In genomic region chr22:40727607-40728325, GRCh38 we compare ENCODE assay signal across 15 cellular contexts. TPM values are rescaled to one million over a fixed set of nuclear protein-coding genes. Genes with fewer than 3 reads are reported as not detected.
DNase-seq lines count a peak whose midpoint lies in the region; ATAC-seq and TF ChIP-seq lines count a peak whose summit lies in the region.
"Had no signal": no experiment of that assay in that cellular context is flagged by ENCODE, and none has a peak within 500 bp of the region (broad histone marks: within the 10 kb centered on the region; RNA-seq: fewer than 3 reads in every experiment).

No MANE protein-coding gene starts in this region.

- H3K9me2 ChIP-seq in OCI-LY7 (ENCODE audit: insufficient read depth, low read length), result no peaks in the 10 kb centered on the region

- H3K9me3 Mint-ChIP-seq in effector memory CD8-positive, alpha-beta T cell, result no peaks in the 10 kb centered on the region
- no peaks in the 10 kb centered on the region for H3K9me3 Mint-ChIP-seq in stimulated activated effector memory CD8-positive, alpha-beta T cell treated with anti-CD3 and anti-CD28 coated beads, Interleukin-12 subunit alpha, Interleukin-12 subunit beta, amount 100 ng/mL, for 72 hours
- H3K9me3 Mint-ChIP-seq: immature natural killer cell had no signal

- H3K27ac Mint-ChIP-seq in effector memory CD8-positive, alpha-beta T cell, result peak overlapping the region; percentile 24 to 65
- H3K27ac Mint-ChIP-seq in stimulated activated effector memory CD8-positive, alpha-beta T cell treated with anti-CD3 and anti-CD28 coated beads, Interleukin-12 subunit alpha, Interleukin-12 subunit beta, amount 100 ng/mL, for 72 hours, result peak overlapping the region; percentile 84

- TF ChIP-seq CTCF in OCI-LY7 (conservative IDR thresholded peaks at IDR 0.05; ENCODE audit: low read length), result no peak

- H3K36me3 ChIP-seq in OCI-LY7 (ENCODE audit: insufficient read depth, low read length), result no peaks in the 10 kb centered on the region
- H3K36me3 ChIP-seq: tibial nerve had no signal

- BruUV-seq in OCI-LY7 (replicated peaks; lab: Mats Ljungman, UMichigan), result no TSS peak

- no peak overlapping the region for H3K4me3 ChIP-seq in OCI-LY7 (ENCODE audit: low read depth, low read length, poor library complexity, severe bottlenecking)
- H3K4me3 ChIP-seq: GM12878, K562, tibial nerve had no signal

- no peak for ATAC-seq in effector memory CD8-positive, alpha-beta T cell (replicated peaks)
- ATAC-seq in stimulated activated effector memory CD8-positive, alpha-beta T cell treated with anti-CD3 and anti-CD28 coated beads, Interleukin-12 subunit alpha, Interleukin-12 subunit beta, amount 100 ng/mL, for 72 hours, result peak; percentile 9
- no peak for ATAC-seq in HG02678 (IDR thresholded peaks at IDR 0.05; ENCODE audit: unreplicated experiment)
- ATAC-seq: GM12878, PC-3 had no signal

- peak; percentile 9 for DNase-seq in NCI-H748 (lab: John Stamatoyannopoulos, UW; ENCODE audit: unreplicated experiment)
- no peak for DNase-seq in NCI-H748 treated with DMSO at 0.1 percent for 48 hours (lab: John Stamatoyannopoulos, UW)
- no peak for DNase-seq in OCI-LY7 (ENCODE audit: low spot score)
- DNase-seq in effector memory CD8-positive, alpha-beta T cell, result no peak
- no peak for DNase-seq in stimulated activated effector memory CD8-positive, alpha-beta T cell treated with anti-CD3 and anti-CD28 coated beads, Interleukin-12 subunit alpha, Interleukin-12 subunit beta, amount 100 ng/mL, for 72 hours (ENCODE audit: low spot score in 2 of 2)
- no peak for DNase-seq in D341Med (ENCODE audit: low spot score)
- no peak for DNase-seq in superior temporal gyrus (ENCODE audit: extremely low spot score)
- DNase-seq: DMS53, immature natural killer cell, NCI-H2107, PC-3 had no signal

- H3K79me2 ChIP-seq in OCI-LY7 (ENCODE audit: insufficient read depth, low read depth, low read length), result no peaks in the 10 kb centered on the region

- H3K9me3 ChIP-seq in OCI-LY7 (ENCODE audit: low read length), result no peaks in the 10 kb centered on the region
- H3K9me3 ChIP-seq: tibial nerve had no signal

- CTCF ChIA-PET in OCI-LY7 (lab: Charles Lee; ENCODE audit: unreplicated experiment), result no interaction called here

- H3K4me1 Mint-ChIP-seq in effector memory CD8-positive, alpha-beta T cell (ENCODE audit: low read depth in 2 of 2), result peaks cover 24 to 28% of the 10 kb centered on the region in 2 donors
- peaks cover 39% of the 10 kb centered on the region for H3K4me1 Mint-ChIP-seq in stimulated activated effector memory CD8-positive, alpha-beta T cell treated with anti-CD3 and anti-CD28 coated beads, Interleukin-12 subunit alpha, Interleukin-12 subunit beta, amount 100 ng/mL, for 72 hours

- H3K4me2 ChIP-seq in OCI-LY7 (ENCODE audit: low read length), result no peak overlapping the region

- peaks cover 15% of the 10 kb centered on the region for H3K36me3 Mint-ChIP-seq in effector memory CD8-positive, alpha-beta T cell (ENCODE audit: insufficient read depth)
- H3K36me3 Mint-ChIP-seq in stimulated activated effector memory CD8-positive, alpha-beta T cell treated with anti-CD3 and anti-CD28 coated beads, Interleukin-12 subunit alpha, Interleukin-12 subunit beta, amount 100 ng/mL, for 72 hours, result no peaks in the 10 kb centered on the region
- H3K36me3 Mint-ChIP-seq: immature natural killer cell had no signal

- no peak overlapping the region for H3K27ac ChIP-seq in OCI-LY7 (ENCODE audit: low read depth, low read length, poor library complexity, severe bottlenecking)
- H3K27ac ChIP-seq: tibial nerve had no signal

- H3K4me1 ChIP-seq in OCI-LY7 (ENCODE audit: insufficient read depth, low read length, poor library complexity, severe bottlenecking), result peaks cover 36% of the 10 kb centered on the region

- H2AFZ ChIP-seq in OCI-LY7 (ENCODE audit: low read length), result peak overlapping the region; percentile 58

- peak overlapping the region in 1 of 2 donors; percentile 37 for H3K4me3 Mint-ChIP-seq in effector memory CD8-positive, alpha-beta T cell
- peak overlapping the region; percentile 43 for H3K4me3 Mint-ChIP-seq in stimulated activated effector memory CD8-positive, alpha-beta T cell treated with anti-CD3 and anti-CD28 coated beads, Interleukin-12 subunit alpha, Interleukin-12 subunit beta, amount 100 ng/mL, for 72 hours
- H3K4me3 Mint-ChIP-seq: immature natural killer cell had no signal

- no peaks in the 10 kb centered on the region for H4K20me1 ChIP-seq in OCI-LY7 (ENCODE audit: insufficient read depth, low read length)

- POLR2A ChIA-PET in OCI-LY7 (lab: Charles Lee), result interaction anchor here (0.7 to 1.3 kb wide), 2 partner anchors 16 to 114 kb away, joined by 3 to 6 read pairs; no protein-coding TSS in a partner anchor

- peaks cover 0 to 12% of the 10 kb centered on the region in 2 donors for H3K27me3 Mint-ChIP-seq in effector memory CD8-positive, alpha-beta T cell

- intact Hi-C loops in OCI-LY7 (cut with micrococcal nuclease; ENCODE audit: unreplicated experiment), result no loop called here

RNA-seq across cellular contexts. Expression of gene MCHR1, which starts 48.5 kb away (rescaled TPM):
- not detected in 2 replicates for total RNA-seq in OCI-LY7 (2014; rRNA removed; shearing (Covaris generic))
- total RNA-seq in OCI-LY7 (2022), result not detected in 2 replicates
- total RNA-seq: GM12878, K562, PC-3 had no signal
